In the genomic region with DNA sequence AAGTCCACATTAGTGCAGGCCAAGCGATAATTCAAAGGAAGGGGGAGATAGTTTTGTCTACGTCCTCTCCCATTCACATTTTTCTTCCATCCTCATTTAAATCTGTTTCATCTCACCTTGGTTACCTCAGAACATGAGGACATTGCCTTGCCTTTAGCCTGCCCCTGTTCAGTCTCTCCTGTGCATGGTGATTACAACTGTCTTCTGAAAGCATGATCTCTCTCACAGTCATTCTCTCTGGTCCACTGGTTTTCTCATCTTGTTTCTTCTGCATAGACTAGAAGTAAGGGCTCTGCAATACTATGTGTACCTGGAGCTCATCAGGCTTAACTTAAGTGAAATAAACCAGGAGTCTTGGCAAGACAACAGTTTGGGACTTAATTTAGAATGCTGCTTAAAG, we compare ENCODE assay signal across 11 cellular contexts. TPM values are rescaled to one million over a fixed set of nuclear protein-coding genes. Genes with fewer than 3 reads are reported as not detected.
"Had no signal": no experiment of that assay in that cellular context is flagged by ENCODE, and none has a peak within 500 bp of the region (broad histone marks: within the 10 kb centered on the region; RNA-seq: fewer than 3 reads in every experiment).

No MANE protein-coding gene starts in this region.

- DNase-seq: GM23248, GOT3, H7, HFFc6, KBM-7 had no signal

- H3K36me3 ChIP-seq: HAP-1 had no signal

- H3K27ac ChIP-seq: GM23248, HL-60 had no signal

- H3K9me3 ChIP-seq: HAP-1 had no signal

- H3K4me1 ChIP-seq: HAP-1 had no signal

- H3K4me3 ChIP-seq: GM23248, HAP-1 had no signal

- ATAC-seq: HCT116, HepG2 had no signal

RNA-seq across cellular contexts. Expression of a gene that starts 31.4 kb away (rescaled TPM):
- total RNA-seq: GM23248, HepG2, HFFc6, HT1080 had no signal
- polyA plus RNA-seq: GM23248, HepG2, IgD-negative memory B cell had no signal
